In genomic region chr5:122704247-122705036, GRCh38 we compare ENCODE assay signal across 8 cellular contexts.
DNase-seq lines count a peak whose midpoint lies in the region; ATAC-seq, FAIRE-seq and TF ChIP-seq lines count a peak whose summit lies in the region.

No MANE protein-coding gene starts in this region.

- H2BK12ac ChIP-seq in H1 (ENCODE audit: low read depth, low read length) = no peak overlapping the region

- no peaks in the 10 kb centered on the region for H3K36me3 ChIP-seq in NT2/D1 (ENCODE audit: insufficient read depth, insufficient read length, low read length)
- H3K36me3 ChIP-seq in H1 (ENCODE audit: control insufficient read depth in 2 of 4, insufficient read depth in 4 of 4, low read length in 3 of 4) = no peaks in the 10 kb centered on the region

- ATAC-seq in Right ventricle myocardium inferior (peak; percentile 68), GM21515 (IDR thresholded peaks at IDR 0.05; ENCODE audit: unreplicated experiment) (no peak), GM18505 (IDR thresholded peaks at IDR 0.05; ENCODE audit: unreplicated experiment) (no peak)

- H3K27ac Mint-ChIP-seq in activated CD4-positive, alpha-beta memory T cell treated with anti-CD3 and anti-CD28 coated beads for 36 hours = no peak overlapping the region

- POLR2A ChIA-PET in H1 (lab: Charles Lee; ENCODE audit: partially characterized antibody) = no interaction called here
- POLR2A ChIA-PET in activated CD4-positive, alpha-beta memory T cell treated with anti-CD3 and anti-CD28 coated beads for 36 hours (lab: Charles Lee) = no interaction called here

- no peak for DNase-seq in Right ventricle myocardium inferior (ENCODE audit: missing footprints)
- no peak for DNase-seq in cardiac septum (ENCODE audit: low spot score)
- DNase-seq in NT2/D1 (ENCODE audit: low read depth, low spot score) = peak; percentile 13
- DNase-seq in H1 (ENCODE audit: low read depth in 1 of 2, low spot score in 2 of 2) = no peak
- DNase-seq in myocyte (ENCODE audit: low read depth) = peak; percentile 59
- DNase-seq in activated CD4-positive, alpha-beta memory T cell treated with anti-CD3 and anti-CD28 coated beads for 36 hours = no peak

- no peak overlapping the region for H4K8ac ChIP-seq in H1 (ENCODE audit: extremely low read depth, insufficient read depth, low read length)

- 86% methylated on average over 4 of the region's 4 CpGs; no CpG with 5 or more reads in 1 of the 2 experiments for WGBS in H1 (ENCODE audit: extremely low coverage in 1 of 2, insufficient coverage in 1 of 2, insufficient read length in 1 of 2, insufficient replicate concordance in 2 of 2, low coverage in 1 of 2, low lambda C conversion rate in 2 of 2, missing lambda C conversion rate in 1 of 2), 2 experiments

- H3K9ac ChIP-seq in NT2/D1 (ENCODE audit: insufficient read length, low read depth) (no peak overlapping the region), H1 (replicated peaks in 1 of 4; ENCODE audit: extremely low read depth in 1 of 4, low read depth in 3 of 4, low read length in 3 of 4) (no peak overlapping the region)

- H2AK5ac ChIP-seq in H1 (ENCODE audit: low read depth, low read length) = no peak overlapping the region

- H3K4me3 ChIP-seq in NT2/D1 (ENCODE audit: insufficient read length, low read depth) = no peak overlapping the region
- no peak overlapping the region for H3K4me3 ChIP-seq in H1 (ENCODE audit: extremely low read depth in 1 of 4, insufficient read depth in 2 of 4, low read depth in 3 of 4, low read length in 4 of 4)

- no peak overlapping the region for H3K14ac ChIP-seq in H1 (ENCODE audit: insufficient read length)

- no peaks in the 10 kb centered on the region for H4K20me1 ChIP-seq in H1 (replicated peaks in 1 of 2; ENCODE audit: control insufficient read depth in 1 of 2, insufficient read depth in 2 of 2, low read length in 2 of 2)

- peak overlapping the region; percentile 33; the same call in 1 of the 2 replicates for H2AFZ ChIP-seq in H1 (ENCODE audit: low read length)

- H3K18ac ChIP-seq in H1 (ENCODE audit: extremely low read depth, low read length) = no peak overlapping the region

- H3K27me3 ChIP-seq in NT2/D1 (ENCODE audit: insufficient read depth, insufficient read length) (no peaks in the 10 kb centered on the region), H1 (replicated peaks in 1 of 4; ENCODE audit: control insufficient read depth in 3 of 4, extremely low read depth in 1 of 4, insufficient read depth in 3 of 4, low read length in 3 of 4) (no peaks in the 10 kb centered on the region)

- no peak overlapping the region for H4K5ac ChIP-seq in H1 (ENCODE audit: insufficient read length, low read depth, low read length)

- TF ChIP-seq POLR2A in H1 (IDR thresholded peaks at IDR 0.05; ENCODE audit: control extremely low read depth in 1 of 2, low read depth in 2 of 2, low read length in 2 of 2) (no peak), GM18505 (IDR thresholded peaks at IDR 0.05; ENCODE audit: borderline replicate concordance, extremely low read depth, insufficient read depth, insufficient read length) (no peak)

- peak; percentile 43 to 50 for TF ChIP-seq RAD21 in H1 (IDR thresholded peaks at IDR 0.05 in 1 of 2, conservative IDR thresholded peaks at IDR 0.05 in 1 of 2; ENCODE audit: low read depth in 2 of 2, low read length in 2 of 2)

- H3K9me3 ChIP-seq in NT2/D1 (ENCODE audit: insufficient read depth, low read length) (no peaks in the 10 kb centered on the region), H1 (ENCODE audit: insufficient read depth in 2 of 2, low read depth in 1 of 2, low read length in 1 of 2) (no peaks in the 10 kb centered on the region)

- TF ChIP-seq CTCF in H1 (IDR thresholded peaks at IDR 0.05; ENCODE audit: control extremely low read depth in 1 of 3, insufficient read depth in 1 of 3, low read depth in 1 of 3, low read length in 3 of 3) = peak in 2 of 3 experiments; percentile 28 to 52; a peak in 2 of 4 replicates

- H3K79me1 ChIP-seq in H1 (ENCODE audit: low read depth, low read length) = no peaks in the 10 kb centered on the region

- H3K4me1 ChIP-seq in NT2/D1 (ENCODE audit: insufficient read depth, insufficient read length) = no peaks in the 10 kb centered on the region
- H3K4me1 ChIP-seq in H1 (replicated peaks in 1 of 4; ENCODE audit: control insufficient read depth in 3 of 4, insufficient read depth in 4 of 4, low read length in 3 of 4) = no peaks in the 10 kb centered on the region

- H3K27ac ChIP-seq in H1 (ENCODE audit: low read depth, low read length) = no peak overlapping the region

- no peaks in the 10 kb centered on the region for H3K23me2 ChIP-seq in H1 (ENCODE audit: low read depth, low read length)

- no peak overlapping the region for H2BK120ac ChIP-seq in H1 (replicated peaks; ENCODE audit: low read depth, low read length)

- H3K4ac ChIP-seq in H1 (replicated peaks; ENCODE audit: insufficient read length, low read depth, low read length) = no peak overlapping the region

- no peak for FAIRE-seq in H1 (lab: Jason Lieb, UNC)

- no peaks in the 10 kb centered on the region for H3K4me1 Mint-ChIP-seq in activated CD4-positive, alpha-beta memory T cell treated with anti-CD3 and anti-CD28 coated beads for 36 hours (ENCODE audit: low read depth)

- H3K4me2 ChIP-seq in H1 (ENCODE audit: insufficient read depth in 1 of 2, low read depth in 2 of 2, low read length in 2 of 2) = no peak overlapping the region

- no peak overlapping the region for H2BK15ac ChIP-seq in H1 (ENCODE audit: low read length)

- no peak overlapping the region for H3K4me3 Mint-ChIP-seq in activated CD4-positive, alpha-beta memory T cell treated with anti-CD3 and anti-CD28 coated beads for 36 hours

- H2BK20ac ChIP-seq in H1 (ENCODE audit: low read length) = no peak overlapping the region

- no peaks in the 10 kb centered on the region for H3K36me3 Mint-ChIP-seq in activated CD4-positive, alpha-beta memory T cell treated with anti-CD3 and anti-CD28 coated beads for 36 hours

- no peaks in the 10 kb centered on the region for H3K9me3 Mint-ChIP-seq in activated CD4-positive, alpha-beta memory T cell treated with anti-CD3 and anti-CD28 coated beads for 36 hours

- intact Hi-C loops in Right ventricle myocardium inferior (cut with DNase I) (no loop called here), cardiac septum (cut with DNase I) (no loop called here)
- intact Hi-C loops in activated CD4-positive, alpha-beta memory T cell treated with anti-CD3 and anti-CD28 coated beads for 36 hours (cut with micrococcal nuclease) = loop anchor here (5.0 to 10.0 kb wide), 2 partner anchors 68 to 300 kb away; no protein-coding TSS in a partner anchor

- TF ChIP-seq EP300 in H1 (IDR thresholded peaks at IDR 0.05; ENCODE audit: borderline replicate concordance in 1 of 2, low read depth in 2 of 2, low read length in 2 of 2) = no peak

- CTCF ChIA-PET in H1 (lab: Charles Lee; ENCODE audit: partially characterized antibody) = interaction anchor here (0.5 to 4.6 kb wide), 61 partner anchors 10 to 823 kb away, joined by 3 to 42 read pairs (median 4); no protein-coding TSS in a partner anchor
- CTCF ChIA-PET in activated CD4-positive, alpha-beta memory T cell treated with anti-CD3 and anti-CD28 coated beads for 36 hours (lab: Charles Lee) = interaction anchor here (0.6 to 1.6 kb wide), 11 partner anchors 15 to 299 kb away, joined by 3 to 5 read pairs (median 3); partner anchors contain the start of genes SNX2 and SNX24

- no peak overlapping the region for H3K56ac ChIP-seq in H1 (replicated peaks; ENCODE audit: insufficient read length, low read depth, low read length)

- H4K91ac ChIP-seq in H1 (replicated peaks; ENCODE audit: insufficient read length, low read length) = no peak overlapping the region

- H3K23ac ChIP-seq in H1 (ENCODE audit: insufficient read length) = no peak overlapping the region

- no peaks in the 10 kb centered on the region for H3K79me2 ChIP-seq in H1 (ENCODE audit: control insufficient read depth in 1 of 2, insufficient read depth in 2 of 2, low read length in 2 of 2)

- H2BK5ac ChIP-seq in H1 (ENCODE audit: low read depth, low read length) = no peak overlapping the region

- H3K27me3 Mint-ChIP-seq in activated CD4-positive, alpha-beta memory T cell treated with anti-CD3 and anti-CD28 coated beads for 36 hours = peaks cover 5% of the 10 kb centered on the region

TF ChIP-seq in H1, 55 proteins besides CTCF, POLR2A, EP300 and RAD21:
- TF ChIP-seq MAFK (IDR thresholded peaks at IDR 0.05; ENCODE audit: low read depth, low read length) = no peak
- TF ChIP-seq TEAD4 (IDR thresholded peaks at IDR 0.05; ENCODE audit: low read depth, low read length) = peak; percentile 54; the same call in 1 of the 2 replicates

Comparison
In these comparisons a context has a peak if more than half of its experiments do, and no peak if none do; other contexts are left out.
1. DNase-seq: peak in NT2/D1 (single experiment) and myocyte (single experiment); none in Right ventricle myocardium inferior (single experiment), cardiac septum (single experiment), H1 (0 of 2) and activated CD4-positive, alpha-beta memory T cell treated with anti-CD3 and anti-CD28 coated beads for 36 hours (single experiment).